In the genomic region with DNA sequence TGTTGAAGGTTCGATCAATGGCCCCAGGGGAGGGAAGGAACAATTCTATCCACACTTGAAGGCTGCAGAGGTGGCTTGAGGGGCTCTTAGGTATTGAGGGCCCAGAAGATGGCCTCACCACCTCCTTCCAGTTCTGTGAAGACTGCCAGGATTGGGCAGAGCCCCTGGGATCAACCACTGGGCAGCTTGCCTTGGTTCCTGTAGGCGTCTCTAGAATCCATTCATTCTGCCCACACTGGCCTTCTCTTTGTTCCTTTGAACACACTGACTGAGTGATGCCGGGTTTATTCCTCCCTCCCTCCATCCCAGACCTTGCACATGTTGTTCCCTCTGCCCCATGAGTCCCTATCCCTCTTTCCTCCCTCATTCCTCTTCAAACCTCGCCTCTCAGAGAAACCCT, we compare ENCODE assay signal across 1 cellular context.
TF ChIP-seq lines count a peak whose summit lies in the region.

No MANE protein-coding gene starts in this region.

TF ChIP-seq in HepG2, 621 proteins besides CTCF, POLR2A, EP300 and RAD21 (continued from another document):
- TF ChIP-seq, protein P1, sequence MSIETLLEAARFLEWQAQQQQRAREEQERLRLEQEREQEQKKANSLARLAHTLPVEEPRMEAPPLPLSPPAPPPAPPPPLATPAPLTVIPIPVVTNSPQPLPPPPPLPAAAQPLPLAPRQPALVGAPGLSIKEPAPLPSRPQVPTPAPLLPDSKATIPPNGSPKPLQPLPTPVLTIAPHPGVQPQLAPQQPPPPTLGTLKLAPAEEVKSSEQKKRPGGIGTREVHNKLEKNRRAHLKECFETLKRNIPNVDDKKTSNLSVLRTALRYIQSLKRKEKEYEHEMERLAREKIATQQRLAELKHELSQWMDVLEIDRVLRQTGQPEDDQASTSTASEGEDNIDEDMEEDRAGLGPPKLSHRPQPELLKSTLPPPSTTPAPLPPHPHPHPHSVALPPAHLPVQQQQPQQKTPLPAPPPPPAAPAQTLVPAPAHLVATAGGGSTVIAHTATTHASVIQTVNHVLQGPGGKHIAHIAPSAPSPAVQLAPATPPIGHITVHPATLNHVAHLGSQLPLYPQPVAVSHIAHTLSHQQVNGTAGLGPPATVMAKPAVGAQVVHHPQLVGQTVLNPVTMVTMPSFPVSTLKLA (IDR thresholded peaks at IDR 0.05): peak; percentile 39; the same call in 1 of the 2 replicates
TF ChIP-seq in HepG2: peak in this region for 1.
